14 cellular contexts compared by ENCODE assay signal in the genomic region with DNA sequence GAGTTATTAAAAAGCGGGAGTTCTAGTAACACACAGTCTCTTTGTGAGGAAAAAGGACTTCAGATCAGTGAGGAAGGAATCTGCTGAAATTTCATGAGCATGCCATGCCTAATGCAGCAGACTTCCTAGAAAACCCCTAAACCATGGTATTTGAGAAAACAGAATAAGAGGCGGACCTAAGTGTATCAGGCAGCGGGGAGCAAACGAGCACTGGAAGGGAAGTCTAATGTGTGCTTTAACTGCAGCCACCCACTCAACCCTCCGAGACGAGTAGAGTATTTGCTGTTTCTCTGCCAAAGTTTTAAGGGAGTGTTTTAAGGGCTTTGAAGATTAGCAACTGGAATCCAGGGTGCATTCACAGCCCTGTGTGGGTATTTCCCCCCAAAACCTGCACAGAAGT. TPM values are rescaled to one million over a fixed set of nuclear protein-coding genes. Genes with fewer than 3 reads are reported as not detected.
DNase-seq lines count a peak whose midpoint lies in the region; ATAC-seq and TF ChIP-seq lines count a peak whose summit lies in the region.
"Had no signal": no experiment of that assay in that cellular context is flagged by ENCODE, and none has a peak within 500 bp of the region (broad histone marks: within the 10 kb centered on the region; RNA-seq: fewer than 3 reads in every experiment).

No MANE protein-coding gene starts in this region.

- CTCF ChIA-PET in RWPE1 (lab: Yijun Ruan, JAX), result interaction anchor here (1.0 kb wide), 2 partner anchors 200 to 293 kb away, joined by 3 to 4 read pairs; no protein-coding TSS in a partner anchor

- H3K27ac ChIP-seq in muscle layer of duodenum (ENCODE audit: low read length), result peak overlapping the region; percentile 56
- H3K27ac ChIP-seq in temporal lobe (ENCODE audit: low read depth, low read length), result peak overlapping the region; percentile 13
- H3K27ac ChIP-seq in RWPE1, result no peak overlapping the region
- H3K27ac ChIP-seq: 22Rv1, HL-60 had no signal

- no peaks in the 10 kb centered on the region for H3K27me3 ChIP-seq in muscle layer of duodenum (ENCODE audit: low read depth, low read length)

- peaks cover 26 to 33% of the 10 kb centered on the region in 2 donors for H3K36me3 ChIP-seq in muscle layer of duodenum (ENCODE audit: control insufficient read depth in 1 of 2, insufficient read depth in 2 of 2, low read length in 2 of 2)

- H3K9me3 ChIP-seq in muscle layer of duodenum (ENCODE audit: control insufficient read depth in 1 of 2, low read length in 2 of 2), result no peaks in the 10 kb centered on the region

- no peak for ATAC-seq in GM18511 (IDR thresholded peaks at IDR 0.05; ENCODE audit: unreplicated experiment)

- peak; percentile 39 for DNase-seq in DMS79 treated with DMSO at 0.1 percent for 48 hours (lab: John Stamatoyannopoulos, UW)
- DNase-seq in DMS79 (lab: John Stamatoyannopoulos, UW), result no peak
- DNase-seq in fibroblast of the aortic adventitia (ENCODE audit: low read depth), result peak; percentile 28
- no peak for DNase-seq in RWPE1 (ENCODE audit: low spot score)
- no peak for DNase-seq in LoVo (ENCODE audit: low spot score)
- DNase-seq: activated CD4-positive, alpha-beta T cell treated with anti-CD3 and anti-CD28 coated beads, Interleukin-2, amount 10 ng/mL, durations not matched to agents 7 days and 5 days; activated naive CD8-positive, alpha-beta T cell treated with anti-CD3 and anti-CD28 coated beads, Interleukin-2, amount 10 ng/mL, durations not matched to agents 7 days and 5 days; DMS53; NK-92 treated with Interleukin-12 subunit alpha and Interleukin-12 subunit beta, amount 100 ng/mL, for 24 hours had no signal

- POLR2A ChIA-PET in RWPE1 (lab: Yijun Ruan, JAX; ENCODE audit: low non-redundant PET), result no interaction called here

- H3K4me3 ChIP-seq in fibroblast of the aortic adventitia (ENCODE audit: low read depth, low read length), result no peak overlapping the region
- H3K4me3 ChIP-seq in muscle layer of duodenum (ENCODE audit: low read depth in 1 of 2, low read length in 2 of 2), result peak overlapping the region in 1 of 2 donors; percentile 8

- H3K4me1 ChIP-seq in muscle layer of duodenum (ENCODE audit: control insufficient read depth in 1 of 2, insufficient read depth in 2 of 2, low read length in 2 of 2), result peaks cover 0 to 18% of the 10 kb centered on the region in 2 donors

- TF ChIP-seq CTCF in fibroblast of the aortic adventitia (IDR thresholded peaks at IDR 0.05; ENCODE audit: insufficient read depth, low read length) (no peak), RWPE1 (conservative IDR thresholded peaks at IDR 0.05; ENCODE audit: low read depth) (no peak)

RNA-seq across cellular contexts. Expression of a gene that starts 36.5 kb away (rescaled TPM):
- 7.5 and 7.8 TPM in 2 replicates for total RNA-seq in fibroblast of the aortic adventitia (ENCODE audit: low replicate concordance)
- 3.9 TPM for total RNA-seq in temporal lobe

RNA-seq across cellular contexts. Expression of a gene that starts 51.8 kb away (rescaled TPM):
- 18.2 and 19.8 TPM in 2 replicates for total RNA-seq in fibroblast of the aortic adventitia (ENCODE audit: low replicate concordance)
- total RNA-seq in temporal lobe, result 16.5 TPM

Comparison
In these comparisons a context has a peak if more than half of its experiments do, and no peak if none do; other contexts are left out.
1. DNase-seq: peak in DMS79 treated with DMSO at 0.1 percent for 48 hours (single experiment) and fibroblast of the aortic adventitia (single experiment); none in DMS79 (single experiment), RWPE1 (single experiment) and LoVo (single experiment).